25 cellular contexts compared by ENCODE assay signal in the genomic region with DNA sequence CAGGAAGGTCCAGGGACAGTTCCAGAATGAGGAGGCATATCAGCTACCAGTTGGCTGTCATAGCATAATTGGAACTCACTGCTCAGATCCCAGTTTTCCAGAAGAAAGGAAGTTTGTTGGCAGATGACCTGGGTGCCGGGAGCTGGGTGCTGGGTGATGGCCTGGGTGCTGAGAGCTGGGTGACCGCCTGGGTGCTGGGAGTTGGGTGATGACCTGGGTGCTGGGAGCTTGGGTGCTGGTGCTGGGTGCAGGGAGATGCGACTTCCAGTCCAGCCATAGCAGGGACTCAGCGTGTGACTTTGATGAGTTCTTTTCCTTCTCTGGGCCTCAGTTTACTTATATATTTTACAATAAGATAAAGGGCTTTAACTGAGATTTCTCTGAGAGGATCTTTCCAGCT. TPM values are rescaled to one million over a fixed set of nuclear protein-coding genes. Genes with fewer than 3 reads are reported as not detected.
"Had no signal": no experiment of that assay in that cellular context is flagged by ENCODE, and none has a peak within 500 bp of the region (broad histone marks: within the 10 kb centered on the region; RNA-seq: fewer than 3 reads in every experiment).

No MANE protein-coding gene starts in this region.

- H3K9me3 ChIP-seq: SK-N-SH had no signal

- H3K27ac ChIP-seq: RWPE1 had no signal

- ATAC-seq: HepG2, Panc1, PC-3 had no signal

- DNase-seq: IMR-90; Karpas-422; KG1; MM.1S; NCI-H1092 treated with DMSO at 0.1 percent for 48 hours; NCI-H1436; NCI-H187; NCI-H2029; NCI-H2081 treated with DMSO at 0.1 percent for 48 hours; NCI-H2171; NCI-H226; NCI-H446; NCI-H510A; NCI-H524 treated with DMSO at 0.1 percent for 48 hours; NCI-H69; NCI-H774; NK-92 treated with Interleukin-12 subunit alpha and Interleukin-12 subunit beta, amount 100 ng/mL, for 24 hours; PC-3; SHP77; SK-N-SH had no signal

RNA-seq across cellular contexts. Expression of gene WSCD1, which starts 18.0 kb away (rescaled TPM):
- total RNA-seq: IMR-90, M059J, OCI-LY7 had no signal
